1 cellular context compared by ENCODE assay signal in the genomic region with DNA sequence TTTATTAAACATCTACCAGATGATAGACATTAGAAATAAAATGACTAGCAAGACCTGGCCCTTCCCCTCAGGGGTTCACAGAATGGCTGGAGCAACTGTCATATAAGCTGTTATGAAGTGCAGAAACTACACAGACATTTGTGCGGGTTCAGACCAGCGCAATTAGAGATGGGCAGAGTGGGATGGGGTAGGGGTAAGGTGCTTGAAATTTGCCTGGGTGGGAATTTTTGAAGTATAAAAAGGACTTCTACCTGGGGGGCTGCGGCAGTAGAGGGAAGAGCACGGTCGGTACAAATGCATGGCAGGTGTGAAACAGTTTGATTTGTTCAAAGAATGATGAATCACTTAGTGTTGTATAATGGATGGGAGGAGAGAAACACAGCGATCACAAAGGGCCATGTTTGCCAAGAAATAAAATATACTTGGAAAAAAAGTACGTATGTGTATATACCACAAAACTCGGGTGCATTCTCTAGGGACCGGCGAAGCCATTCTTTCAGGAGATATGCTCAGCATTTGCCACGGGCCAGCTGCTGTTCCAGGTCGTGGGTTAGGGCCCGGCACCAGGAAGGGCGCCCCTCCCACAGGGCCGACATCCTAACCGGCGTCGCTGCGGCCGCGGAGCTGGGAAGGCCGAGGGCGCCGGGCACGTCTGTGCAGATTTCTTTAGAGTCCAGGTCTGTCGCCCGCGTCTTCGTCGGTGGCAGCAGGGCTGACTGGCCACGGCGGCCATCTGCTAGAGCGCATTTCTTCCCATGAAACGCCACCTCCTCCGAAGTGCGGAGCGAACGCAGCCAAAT.
TF ChIP-seq lines count a peak whose summit lies in the region.

No MANE protein-coding gene starts in this region.

TF ChIP-seq in HCT116, 20 proteins besides CTCF, POLR2A, EP300 and RAD21 (continued from another document):
- TF ChIP-seq EZH2phosphoT487 (IDR thresholded peaks at IDR 0.05; ENCODE audit: borderline replicate concordance): no peak
- TF ChIP-seq, protein P1, sequence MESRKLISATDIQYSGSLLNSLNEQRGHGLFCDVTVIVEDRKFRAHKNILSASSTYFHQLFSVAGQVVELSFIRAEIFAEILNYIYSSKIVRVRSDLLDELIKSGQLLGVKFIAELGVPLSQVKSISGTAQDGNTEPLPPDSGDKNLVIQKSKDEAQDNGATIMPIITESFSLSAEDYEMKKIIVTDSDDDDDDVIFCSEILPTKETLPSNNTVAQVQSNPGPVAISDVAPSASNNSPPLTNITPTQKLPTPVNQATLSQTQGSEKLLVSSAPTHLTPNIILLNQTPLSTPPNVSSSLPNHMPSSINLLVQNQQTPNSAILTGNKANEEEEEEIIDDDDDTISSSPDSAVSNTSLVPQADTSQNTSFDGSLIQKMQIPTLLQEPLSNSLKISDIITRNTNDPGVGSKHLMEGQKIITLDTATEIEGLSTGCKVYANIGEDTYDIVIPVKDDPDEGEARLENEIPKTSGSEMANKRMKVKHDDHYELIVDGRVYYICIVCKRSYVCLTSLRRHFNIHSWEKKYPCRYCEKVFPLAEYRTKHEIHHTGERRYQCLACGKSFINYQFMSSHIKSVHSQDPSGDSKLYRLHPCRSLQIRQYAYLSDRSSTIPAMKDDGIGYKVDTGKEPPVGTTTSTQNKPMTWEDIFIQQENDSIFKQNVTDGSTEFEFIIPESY (IDR thresholded peaks at IDR 0.05; ENCODE audit: extremely low read depth, insufficient replicate concordance, low read length): no peak
- no peak for TF ChIP-seq ZNF274 (IDR thresholded peaks at IDR 0.05; ENCODE audit: low read depth, low read length)
- TF ChIP-seq JUND (IDR thresholded peaks at IDR 0.05): no peak
- TF ChIP-seq CBX3 (IDR thresholded peaks at IDR 0.05; ENCODE audit: low read depth): no peak
- TF ChIP-seq, protein P2, sequence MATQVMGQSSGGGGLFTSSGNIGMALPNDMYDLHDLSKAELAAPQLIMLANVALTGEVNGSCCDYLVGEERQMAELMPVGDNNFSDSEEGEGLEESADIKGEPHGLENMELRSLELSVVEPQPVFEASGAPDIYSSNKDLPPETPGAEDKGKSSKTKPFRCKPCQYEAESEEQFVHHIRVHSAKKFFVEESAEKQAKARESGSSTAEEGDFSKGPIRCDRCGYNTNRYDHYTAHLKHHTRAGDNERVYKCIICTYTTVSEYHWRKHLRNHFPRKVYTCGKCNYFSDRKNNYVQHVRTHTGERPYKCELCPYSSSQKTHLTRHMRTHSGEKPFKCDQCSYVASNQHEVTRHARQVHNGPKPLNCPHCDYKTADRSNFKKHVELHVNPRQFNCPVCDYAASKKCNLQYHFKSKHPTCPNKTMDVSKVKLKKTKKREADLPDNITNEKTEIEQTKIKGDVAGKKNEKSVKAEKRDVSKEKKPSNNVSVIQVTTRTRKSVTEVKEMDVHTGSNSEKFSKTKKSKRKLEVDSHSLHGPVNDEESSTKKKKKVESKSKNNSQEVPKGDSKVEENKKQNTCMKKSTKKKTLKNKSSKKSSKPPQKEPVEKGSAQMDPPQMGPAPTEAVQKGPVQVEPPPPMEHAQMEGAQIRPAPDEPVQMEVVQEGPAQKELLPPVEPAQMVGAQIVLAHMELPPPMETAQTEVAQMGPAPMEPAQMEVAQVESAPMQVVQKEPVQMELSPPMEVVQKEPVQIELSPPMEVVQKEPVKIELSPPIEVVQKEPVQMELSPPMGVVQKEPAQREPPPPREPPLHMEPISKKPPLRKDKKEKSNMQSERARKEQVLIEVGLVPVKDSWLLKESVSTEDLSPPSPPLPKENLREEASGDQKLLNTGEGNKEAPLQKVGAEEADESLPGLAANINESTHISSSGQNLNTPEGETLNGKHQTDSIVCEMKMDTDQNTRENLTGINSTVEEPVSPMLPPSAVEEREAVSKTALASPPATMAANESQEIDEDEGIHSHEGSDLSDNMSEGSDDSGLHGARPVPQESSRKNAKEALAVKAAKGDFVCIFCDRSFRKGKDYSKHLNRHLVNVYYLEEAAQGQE (IDR thresholded peaks at IDR 0.05; ENCODE audit: low read depth): no peak
- TF ChIP-seq POLR2AphosphoS5 (IDR thresholded peaks at IDR 0.05; ENCODE audit: low read depth, low read length): no peak
- TF ChIP-seq FOSL1 (IDR thresholded peaks at IDR 0.05; ENCODE audit: low read depth): no peak
- TF ChIP-seq EZH2 (IDR thresholded peaks at IDR 0.05): no peak
